Comparison of ENCODE assay signal across 9 cellular contexts in the genomic region with DNA sequence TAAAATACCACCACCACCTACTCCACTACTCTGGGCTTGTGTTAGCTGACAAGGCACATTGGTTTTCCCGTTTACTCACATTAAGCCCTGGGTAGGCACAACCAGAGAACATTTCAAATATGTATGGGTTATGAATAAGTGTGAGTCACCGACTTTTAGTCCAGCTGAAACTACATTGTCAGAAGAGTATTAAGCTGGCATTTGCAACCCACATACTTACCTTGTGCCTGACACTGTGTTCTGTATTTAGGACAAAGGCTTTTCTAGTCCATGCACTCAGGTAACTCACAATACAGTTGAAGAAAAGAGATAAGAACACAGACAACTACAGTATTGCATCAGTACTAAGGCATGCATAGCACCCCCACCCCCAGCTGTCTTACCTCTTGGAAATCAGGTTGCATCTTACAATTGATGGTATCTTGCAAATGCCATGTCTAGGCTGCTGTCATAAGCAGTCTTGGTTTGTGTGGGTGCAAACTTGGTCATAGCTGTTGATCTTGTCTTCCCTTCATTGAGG. TPM values are rescaled to one million over a fixed set of nuclear protein-coding genes. Genes with fewer than 3 reads are reported as not detected.
DNase-seq lines count a peak whose midpoint lies in the region; ATAC-seq and TF ChIP-seq lines count a peak whose summit lies in the region.
"Had no signal": no experiment of that assay in that cellular context is flagged by ENCODE, and none has a peak within 500 bp of the region (broad histone marks: within the 10 kb centered on the region; RNA-seq: fewer than 3 reads in every experiment).

No MANE protein-coding gene starts in this region.

- no peaks in the 10 kb centered on the region for H3K79me1 ChIP-seq in neuronal stem cell (ENCODE audit: low read depth, low read length)

- no peaks in the 10 kb centered on the region for H3K36me3 Mint-ChIP-seq in MCF 10A (ENCODE audit: insufficient read depth, unreplicated experiment)
- H3K36me3 Mint-ChIP-seq in activated naive CD8-positive, alpha-beta T cell, result no peaks in the 10 kb centered on the region

- H3K4me3 ChIP-seq in breast epithelium (no peak overlapping the region), thoracic aorta (no peak overlapping the region), neuronal stem cell (ENCODE audit: low read length in 2 of 2) (no peak overlapping the region)
- H3K4me3 ChIP-seq: suprapubic skin had no signal

- H3K4me1 ChIP-seq in breast epithelium (no peaks in the 10 kb centered on the region), thoracic aorta (ENCODE audit: control insufficient read depth in 1 of 2, low read depth in 2 of 2) (no peaks in the 10 kb centered on the region), neuronal stem cell (ENCODE audit: control insufficient read depth in 2 of 2, insufficient read depth in 1 of 2, low read depth in 1 of 2, low read length in 2 of 2) (no peaks in the 10 kb centered on the region)
- H3K4me1 ChIP-seq: suprapubic skin had no signal

- H3K27me3 ChIP-seq in breast epithelium (no peaks in the 10 kb centered on the region), thoracic aorta (replicated peaks; ENCODE audit: insufficient read depth) (no peaks in the 10 kb centered on the region), neuronal stem cell (ENCODE audit: control insufficient read depth in 3 of 3, insufficient read depth in 3 of 3, low read depth in 1 of 3, low read length in 3 of 3) (no peaks in the 10 kb centered on the region)
- H3K27me3 ChIP-seq: suprapubic skin had no signal

- no peak overlapping the region for H3K18ac ChIP-seq in neuronal stem cell (ENCODE audit: low read length)

- H3K27ac Mint-ChIP-seq in MCF 10A (ENCODE audit: low read depth, unreplicated experiment), result no peak overlapping the region
- H3K27ac Mint-ChIP-seq in activated naive CD8-positive, alpha-beta T cell, result peak overlapping the region; percentile 72

- H3K9me3 ChIP-seq in breast epithelium (no peaks in the 10 kb centered on the region), thoracic aorta (no peaks in the 10 kb centered on the region), neuronal stem cell (replicated peaks in 1 of 2; ENCODE audit: control insufficient read depth in 2 of 2, insufficient read depth in 1 of 2, low read depth in 1 of 2, low read length in 2 of 2) (no peaks in the 10 kb centered on the region)
- H3K9me3 ChIP-seq: suprapubic skin had no signal

- DNase-seq in MCF 10A (ENCODE audit: unreplicated experiment) (peak; percentile 81), breast epithelium (ENCODE audit: low spot score in 2 of 2) (no peak), kidney glomerular epithelial cell (lab: John Stamatoyannopoulos, UW) (peak; percentile 41), thoracic aorta (ENCODE audit: low spot score) (no peak), DMS79 (lab: John Stamatoyannopoulos, UW) (no peak), neuronal stem cell (ENCODE audit: low spot score) (no peak)

- TF ChIP-seq CTCF in MCF 10A (IDR thresholded peaks at IDR 0.05; ENCODE audit: unreplicated experiment) (no peak), breast epithelium (IDR thresholded peaks at IDR 0.05) (no peak), thoracic aorta (IDR thresholded peaks at IDR 0.05) (no peak)

- no peak overlapping the region for H3K9ac ChIP-seq in neuronal stem cell (ENCODE audit: low read depth, low read length, poor library complexity)

- no TSS peak for BruUV-seq in MCF 10A (replicated peaks; lab: Mats Ljungman, UMichigan)

- peaks cover 9% of the 10 kb centered on the region for H3K4me1 Mint-ChIP-seq in MCF 10A (ENCODE audit: insufficient read depth, unreplicated experiment)
- peaks cover 17% of the 10 kb centered on the region for H3K4me1 Mint-ChIP-seq in activated naive CD8-positive, alpha-beta T cell (ENCODE audit: low read depth)

- no peak overlapping the region for H2BK120ac ChIP-seq in neuronal stem cell (ENCODE audit: low read depth, low read length)

- H3K14ac ChIP-seq in neuronal stem cell (ENCODE audit: low read length), result no peak overlapping the region

- H3K9me3 Mint-ChIP-seq in MCF 10A (ENCODE audit: unreplicated experiment), result no peaks in the 10 kb centered on the region
- H3K9me3 Mint-ChIP-seq in activated naive CD8-positive, alpha-beta T cell (ENCODE audit: low read depth), result no peaks in the 10 kb centered on the region

- no peak for TF ChIP-seq POLR2A in breast epithelium (IDR thresholded peaks at IDR 0.05)

- CTCF ChIA-PET in MCF 10A (lab: Yijun Ruan, JAX), result interaction anchor here (0.5 to 9.5 kb wide), 7 partner anchors 32 to 689 kb away, joined by 3 to 143 read pairs (median 4); no protein-coding TSS in a partner anchor

- intact Hi-C loops in MCF 10A (cut with micrococcal nuclease), result loop anchor here (1.0 to 5.0 kb wide), 3 partner anchors 31 to 398 kb away; partner anchors contain the start of gene PDE7B
- intact Hi-C loops in breast epithelium (cut with DNase I; ENCODE audit: low total_unique reads), result no loop called here

- H4K91ac ChIP-seq in neuronal stem cell (ENCODE audit: low read depth, low read length, poor library complexity), result no peak overlapping the region

- H3K4ac ChIP-seq in neuronal stem cell (ENCODE audit: low read length), result no peak overlapping the region

- H3K36me3 ChIP-seq in breast epithelium (no peaks in the 10 kb centered on the region), thoracic aorta (no peaks in the 10 kb centered on the region), neuronal stem cell (replicated peaks in 1 of 2; ENCODE audit: control insufficient read depth in 2 of 2, insufficient read depth in 2 of 2, low read length in 2 of 2) (no peaks in the 10 kb centered on the region)
- H3K36me3 ChIP-seq: suprapubic skin had no signal

- H2AK5ac ChIP-seq in neuronal stem cell (ENCODE audit: low read depth, low read length), result no peak overlapping the region

- no peak overlapping the region for H3K4me2 ChIP-seq in neuronal stem cell (ENCODE audit: insufficient read depth, low read length, poor library complexity, severe bottlenecking)

- POLR2A ChIA-PET in MCF 10A (lab: Yijun Ruan, JAX), result interaction anchor here (0.6 to 1.6 kb wide), 4 partner anchors 39 to 933 kb away, joined by 3 to 6 read pairs (median 4); partner anchors contain the start of gene BCLAF1

- H3K27ac ChIP-seq in breast epithelium (no peak overlapping the region), thoracic aorta (no peak overlapping the region), neuronal stem cell (replicated peaks; ENCODE audit: low read length) (no peak overlapping the region)
- H3K27ac ChIP-seq: suprapubic skin had no signal

- H2BK12ac ChIP-seq in neuronal stem cell (ENCODE audit: low read length), result no peak overlapping the region

- H3K4me3 Mint-ChIP-seq in MCF 10A (ENCODE audit: unreplicated experiment), result no peak overlapping the region
- H3K4me3 Mint-ChIP-seq in activated naive CD8-positive, alpha-beta T cell, result no peak overlapping the region

- H4K8ac ChIP-seq in neuronal stem cell (ENCODE audit: low read depth, low read length), result no peak overlapping the region

- no peak overlapping the region for H2BK15ac ChIP-seq in neuronal stem cell (ENCODE audit: low read length)

- no CpG with 5 or more reads among the region's 2 CpGs for WGBS in neuronal stem cell (ENCODE audit: extremely low coverage in 2 of 2, insufficient read length in 2 of 2, insufficient replicate concordance in 1 of 2), 2 donors

- peak; percentile 36 for ATAC-seq in thoracic aorta (ENCODE audit: insufficient number of reproducible peaks, low FRiP score, low read depth)
- no peak for ATAC-seq in GM21526 (IDR thresholded peaks at IDR 0.05; ENCODE audit: low FRiP score, unreplicated experiment)

- H3K27me3 Mint-ChIP-seq in MCF 10A (ENCODE audit: insufficient read depth, unreplicated experiment), result no peaks in the 10 kb centered on the region
- H3K27me3 Mint-ChIP-seq in activated naive CD8-positive, alpha-beta T cell, result peaks cover 8% of the 10 kb centered on the region

- no peak overlapping the region for H2AFZ ChIP-seq in neuronal stem cell (ENCODE audit: low read length)

- no peak overlapping the region for H2BK5ac ChIP-seq in neuronal stem cell (ENCODE audit: low read length)

- no peak overlapping the region for H3K23ac ChIP-seq in neuronal stem cell (ENCODE audit: low read depth, low read length, poor library complexity)

RNA-seq across cellular contexts. Expression of gene AHI1, which starts 40.3 kb away (rescaled TPM):
- total RNA-seq in MCF 10A (2022), result 23.5 and 26.5 TPM in 2 replicates
- total RNA-seq in breast epithelium, result 10 to 100 TPM; 23.5 to 62.2 (median 49.8) TPM
- 10 to 100 TPM; 21.7 to 65.5 TPM for total RNA-seq in thoracic aorta
- polyA plus RNA-seq in neuronal stem cell (2013, experiment 1 of 2), result 29.6 TPM
- 33.0 TPM for polyA plus RNA-seq in neuronal stem cell (2013, experiment 2 of 2)

Comparison
In these comparisons a context has a peak if more than half of its experiments do, and no peak if none do; other contexts are left out.
1. DNase-seq: peak in MCF 10A (single experiment) and kidney glomerular epithelial cell (single experiment); none in breast epithelium (0 of 2), thoracic aorta (single experiment), DMS79 (single experiment) and neuronal stem cell (single experiment).